Comparison of ENCODE assay signal across 1 cellular context in the genomic region with DNA sequence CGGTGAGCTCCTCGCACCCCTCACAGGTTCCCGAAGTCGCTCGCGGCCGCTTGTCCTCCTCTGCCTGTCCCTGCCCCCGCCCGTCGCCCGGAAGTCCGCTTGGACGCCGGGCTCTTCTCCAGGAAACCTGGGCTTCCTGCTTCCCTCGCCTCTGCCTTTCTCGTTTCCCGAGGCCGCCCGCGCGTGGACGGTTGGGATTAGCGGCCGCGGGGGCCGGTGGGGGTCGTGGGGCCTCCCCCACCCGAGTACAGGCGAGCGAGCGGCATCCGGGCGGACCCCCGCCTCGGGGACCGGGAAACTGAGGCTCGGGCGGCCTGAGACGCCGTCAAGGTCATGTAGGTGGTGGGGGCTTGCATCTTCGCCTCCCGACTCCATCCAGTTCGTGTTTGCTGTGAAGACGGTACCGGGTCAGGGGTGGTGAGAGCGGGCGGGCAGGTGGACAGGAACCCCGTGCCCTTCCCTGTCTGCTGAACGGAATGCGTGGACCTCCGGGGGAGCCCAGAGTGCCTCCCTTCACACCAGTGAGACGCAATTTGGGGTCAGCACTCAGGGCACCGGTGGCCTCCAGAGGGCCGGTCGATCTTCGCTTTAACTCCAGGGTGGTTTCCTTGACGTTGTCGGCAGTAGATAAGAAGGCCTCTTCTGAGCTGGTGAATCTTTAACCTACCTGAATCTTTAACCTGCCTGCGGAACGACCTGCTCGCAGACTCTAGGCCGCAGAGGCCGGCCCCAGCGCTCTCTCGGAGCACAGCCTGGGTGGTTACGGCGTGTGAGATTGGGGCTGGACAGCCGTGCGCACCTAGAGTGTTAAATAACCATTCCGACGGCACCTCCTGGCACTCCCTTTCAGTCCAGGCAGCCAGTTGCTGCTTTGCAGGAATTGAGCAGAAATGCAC.
TF ChIP-seq lines count a peak whose summit lies in the region.

No MANE protein-coding gene starts in this region.

TF ChIP-seq in GM12878, 131 proteins besides CTCF, POLR2A, EP300 and RAD21 (continued from another document):
- TF ChIP-seq IKZF1 (conservative IDR thresholded peaks at IDR 0.05) = peak; percentile 15; the same call in 1 of the 2 replicates
- no peak for TF ChIP-seq TCF3 (IDR thresholded peaks at IDR 0.05; ENCODE audit: borderline replicate concordance, insufficient read depth, low read depth, low read length)
- TF ChIP-seq NR2C1 (IDR thresholded peaks at IDR 0.05) = no peak
- TF ChIP-seq, protein P1, sequence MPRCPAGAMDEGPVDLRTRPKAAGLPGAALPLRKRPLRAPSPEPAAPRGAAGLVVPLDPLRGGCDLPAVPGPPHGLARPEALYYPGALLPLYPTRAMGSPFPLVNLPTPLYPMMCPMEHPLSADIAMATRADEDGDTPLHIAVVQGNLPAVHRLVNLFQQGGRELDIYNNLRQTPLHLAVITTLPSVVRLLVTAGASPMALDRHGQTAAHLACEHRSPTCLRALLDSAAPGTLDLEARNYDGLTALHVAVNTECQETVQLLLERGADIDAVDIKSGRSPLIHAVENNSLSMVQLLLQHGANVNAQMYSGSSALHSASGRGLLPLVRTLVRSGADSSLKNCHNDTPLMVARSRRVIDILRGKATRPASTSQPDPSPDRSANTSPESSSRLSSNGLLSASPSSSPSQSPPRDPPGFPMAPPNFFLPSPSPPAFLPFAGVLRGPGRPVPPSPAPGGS (IDR thresholded peaks at IDR 0.05; ENCODE audit: borderline replicate concordance, insufficient read depth, low read depth, low read length, poor library complexity, severe bottlenecking) = no peak
- no peak for TF ChIP-seq TARDBP (IDR thresholded peaks at IDR 0.05; ENCODE audit: borderline replicate concordance)
- no peak for TF ChIP-seq SMAD1 (IDR thresholded peaks at IDR 0.05; ENCODE audit: low read depth, partially characterized antibody)
- TF ChIP-seq STAT3 (IDR thresholded peaks at IDR 0.05; ENCODE audit: low read depth, low read length) = no peak
- no peak for TF ChIP-seq IKZF2 (IDR thresholded peaks at IDR 0.05)
- TF ChIP-seq SIN3A (IDR thresholded peaks at IDR 0.05; ENCODE audit: low read depth, low read length) = peak; percentile 45; the same call in 1 of the 2 replicates
- TF ChIP-seq, protein P2, sequence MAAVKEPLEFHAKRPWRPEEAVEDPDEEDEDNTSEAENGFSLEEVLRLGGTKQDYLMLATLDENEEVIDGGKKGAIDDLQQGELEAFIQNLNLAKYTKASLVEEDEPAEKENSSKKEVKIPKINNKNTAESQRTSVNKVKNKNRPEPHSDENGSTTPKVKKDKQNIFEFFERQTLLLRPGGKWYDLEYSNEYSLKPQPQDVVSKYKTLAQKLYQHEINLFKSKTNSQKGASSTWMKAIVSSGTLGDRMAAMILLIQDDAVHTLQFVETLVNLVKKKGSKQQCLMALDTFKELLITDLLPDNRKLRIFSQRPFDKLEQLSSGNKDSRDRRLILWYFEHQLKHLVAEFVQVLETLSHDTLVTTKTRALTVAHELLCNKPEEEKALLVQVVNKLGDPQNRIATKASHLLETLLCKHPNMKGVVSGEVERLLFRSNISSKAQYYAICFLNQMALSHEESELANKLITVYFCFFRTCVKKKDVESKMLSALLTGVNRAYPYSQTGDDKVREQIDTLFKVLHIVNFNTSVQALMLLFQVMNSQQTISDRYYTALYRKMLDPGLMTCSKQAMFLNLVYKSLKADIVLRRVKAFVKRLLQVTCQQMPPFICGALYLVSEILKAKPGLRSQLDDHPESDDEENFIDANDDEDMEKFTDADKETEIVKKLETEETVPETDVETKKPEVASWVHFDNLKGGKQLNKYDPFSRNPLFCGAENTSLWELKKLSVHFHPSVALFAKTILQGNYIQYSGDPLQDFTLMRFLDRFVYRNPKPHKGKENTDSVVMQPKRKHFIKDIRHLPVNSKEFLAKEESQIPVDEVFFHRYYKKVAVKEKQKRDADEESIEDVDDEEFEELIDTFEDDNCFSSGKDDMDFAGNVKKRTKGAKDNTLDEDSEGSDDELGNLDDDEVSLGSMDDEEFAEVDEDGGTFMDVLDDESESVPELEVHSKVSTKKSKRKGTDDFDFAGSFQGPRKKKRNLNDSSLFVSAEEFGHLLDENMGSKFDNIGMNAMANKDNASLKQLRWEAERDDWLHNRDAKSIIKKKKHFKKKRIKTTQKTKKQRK (IDR thresholded peaks at IDR 0.05; ENCODE audit: low read depth, low read length) = no peak
- no peak for TF ChIP-seq RUNX3 (IDR thresholded peaks at IDR 0.05; ENCODE audit: low read length)
- no peak for TF ChIP-seq ZSCAN29 (IDR thresholded peaks at IDR 0.05)
- TF ChIP-seq RAD51 (IDR thresholded peaks at IDR 0.05) = no peak
- TF ChIP-seq BHLHE40 (IDR thresholded peaks at IDR 0.05; ENCODE audit: borderline replicate concordance in 1 of 2, low read depth in 2 of 2, low read length in 1 of 2) = no peak
- peak; percentile 31; the same call in 1 of the 2 replicates for TF ChIP-seq GATAD2B (conservative IDR thresholded peaks at IDR 0.05; ENCODE audit: low read depth)
- no peak for TF ChIP-seq BACH1 (IDR thresholded peaks at IDR 0.05; ENCODE audit: borderline replicate concordance)
- TF ChIP-seq, protein P3, sequence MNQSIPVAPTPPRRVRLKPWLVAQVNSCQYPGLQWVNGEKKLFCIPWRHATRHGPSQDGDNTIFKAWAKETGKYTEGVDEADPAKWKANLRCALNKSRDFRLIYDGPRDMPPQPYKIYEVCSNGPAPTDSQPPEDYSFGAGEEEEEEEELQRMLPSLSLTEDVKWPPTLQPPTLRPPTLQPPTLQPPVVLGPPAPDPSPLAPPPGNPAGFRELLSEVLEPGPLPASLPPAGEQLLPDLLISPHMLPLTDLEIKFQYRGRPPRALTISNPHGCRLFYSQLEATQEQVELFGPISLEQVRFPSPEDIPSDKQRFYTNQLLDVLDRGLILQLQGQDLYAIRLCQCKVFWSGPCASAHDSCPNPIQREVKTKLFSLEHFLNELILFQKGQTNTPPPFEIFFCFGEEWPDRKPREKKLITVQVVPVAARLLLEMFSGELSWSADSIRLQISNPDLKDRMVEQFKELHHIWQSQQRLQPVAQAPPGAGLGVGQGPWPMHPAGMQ (IDR thresholded peaks at IDR 0.05; ENCODE audit: borderline replicate concordance) = no peak
- no peak for TF ChIP-seq EZH2 (IDR thresholded peaks at IDR 0.05; ENCODE audit: borderline replicate concordance, control insufficient read depth, low read depth, low read length)
- TF ChIP-seq, protein P4, sequence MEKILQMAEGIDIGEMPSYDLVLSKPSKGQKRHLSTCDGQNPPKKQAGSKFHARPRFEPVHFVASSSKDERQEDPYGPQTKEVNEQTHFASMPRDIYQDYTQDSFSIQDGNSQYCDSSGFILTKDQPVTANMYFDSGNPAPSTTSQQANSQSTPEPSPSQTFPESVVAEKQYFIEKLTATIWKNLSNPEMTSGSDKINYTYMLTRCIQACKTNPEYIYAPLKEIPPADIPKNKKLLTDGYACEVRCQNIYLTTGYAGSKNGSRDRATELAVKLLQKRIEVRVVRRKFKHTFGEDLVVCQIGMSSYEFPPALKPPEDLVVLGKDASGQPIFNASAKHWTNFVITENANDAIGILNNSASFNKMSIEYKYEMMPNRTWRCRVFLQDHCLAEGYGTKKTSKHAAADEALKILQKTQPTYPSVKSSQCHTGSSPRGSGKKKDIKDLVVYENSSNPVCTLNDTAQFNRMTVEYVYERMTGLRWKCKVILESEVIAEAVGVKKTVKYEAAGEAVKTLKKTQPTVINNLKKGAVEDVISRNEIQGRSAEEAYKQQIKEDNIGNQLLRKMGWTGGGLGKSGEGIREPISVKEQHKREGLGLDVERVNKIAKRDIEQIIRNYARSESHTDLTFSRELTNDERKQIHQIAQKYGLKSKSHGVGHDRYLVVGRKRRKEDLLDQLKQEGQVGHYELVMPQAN (conservative IDR thresholded peaks at IDR 0.05) = no peak; the same call in 1 of the 2 replicates
- TF ChIP-seq HDGF (IDR thresholded peaks at IDR 0.05) = 0 out of 2 replicates have a peak, but pooled peaks have one; percentile 26
- TF ChIP-seq CBX3 (IDR thresholded peaks at IDR 0.05; ENCODE audit: borderline replicate concordance, low read depth) = no peak
- TF ChIP-seq NFXL1 (IDR thresholded peaks at IDR 0.05; ENCODE audit: borderline replicate concordance) = no peak
- TF ChIP-seq RCOR1 (conservative IDR thresholded peaks at IDR 0.05; ENCODE audit: low read depth, low read length) = no peak
- no peak for TF ChIP-seq TCF7 (IDR thresholded peaks at IDR 0.05; ENCODE audit: borderline replicate concordance)
- TF ChIP-seq MXI1 (IDR thresholded peaks at IDR 0.05; ENCODE audit: low read depth, low read length) = no peak
- no peak for TF ChIP-seq TBL1XR1 (IDR thresholded peaks at IDR 0.05; ENCODE audit: low read depth, low read length)
- TF ChIP-seq NBN (IDR thresholded peaks at IDR 0.05) = no peak
- no peak for TF ChIP-seq CREM (IDR thresholded peaks at IDR 0.05; ENCODE audit: low read depth)
- no peak for TF ChIP-seq NR2F1 (conservative IDR thresholded peaks at IDR 0.05)
- TF ChIP-seq POLR2AphosphoS5 (IDR thresholded peaks at IDR 0.05; ENCODE audit: low read length) = no peak; the same call in 1 of the 2 replicates
- no peak for TF ChIP-seq PML (IDR thresholded peaks at IDR 0.05; ENCODE audit: low read length)
- no peak for TF ChIP-seq SREBF1 (IDR thresholded peaks at IDR 0.05; ENCODE audit: low read length)
- TF ChIP-seq KAT2A (conservative IDR thresholded peaks at IDR 0.05; ENCODE audit: control insufficient read depth, low read depth, low read length) = no peak
TF ChIP-seq in GM12878: peak in this region for 9.
